Comparison of ENCODE assay signal across 12 cellular contexts in genomic region chr16:57285379-57285778, GRCh38. TPM values are rescaled to one million over a fixed set of nuclear protein-coding genes. Genes with fewer than 3 reads are reported as not detected.
DNase-seq lines count a peak whose midpoint lies in the region; ATAC-seq, FAIRE-seq and TF ChIP-seq lines count a peak whose summit lies in the region.
"Had no signal": no experiment of that assay in that cellular context is flagged by ENCODE, and none has a peak within 500 bp of the region (broad histone marks: within the 10 kb centered on the region; RNA-seq: fewer than 3 reads in every experiment).

No MANE protein-coding gene starts in this region.

- TF ChIP-seq CTCF in activated B cell treated with CpG ODN at 0.5 μM for 24 hours (IDR thresholded peaks at IDR 0.05) (no peak), tibial nerve (IDR thresholded peaks at IDR 0.05) (no peak)

- CTCF ChIA-PET in activated B cell treated with CpG ODN at 0.5 μM for 24 hours (lab: Charles Lee): interaction anchor here (1.1 kb wide), 1 partner anchor 131 kb away, joined by 3 read pairs; no protein-coding TSS in a partner anchor

- POLR2A ChIA-PET in activated B cell treated with CpG ODN at 0.5 μM for 24 hours (lab: Charles Lee): interaction anchor here (1.6 kb wide), 1 partner anchor 100 kb away, joined by 3 read pairs; the partner anchor contains the start of genes PSME3IP1 and RSPRY1

- no peak for DNase-seq in activated naive CD4-positive, alpha-beta T cell (lab: John Stamatoyannopoulos, UW)
- DNase-seq in activated B cell treated with CpG ODN at 0.5 μM for 24 hours: no peak
- DNase-seq in tibial nerve (ENCODE audit: low spot score in 2 of 2): no peak
- DNase-seq in NOMO-1 treated with DMSO at 0.1 percent for 48 hours (lab: John Stamatoyannopoulos, UW; ENCODE audit: unreplicated experiment): no peak
- DNase-seq in GM19239 (ENCODE audit: insufficient read length, low spot score): no peak
- no peak for DNase-seq in GF-D8 (lab: John Stamatoyannopoulos, UW)
- DNase-seq: AML-193, NCI-H1930 had no signal

- no peaks in the 10 kb centered on the region; the same call in 1 of the 2 replicates for H3K4me1 ChIP-seq in iPS-20b (ENCODE audit: insufficient read depth, low read length)
- H3K4me1 ChIP-seq in tibial nerve: peaks cover 0 to 63% (median 14%) of the 10 kb centered on the region in 4 donors

- TF ChIP-seq POLR2A in tibial nerve (IDR thresholded peaks at IDR 0.05): no peak

- H3K27ac Mint-ChIP-seq in activated naive CD4-positive, alpha-beta T cell treated with anti-CD3 and anti-CD28 coated beads, Interleukin-2, amount 50 U/mL, for 24 hours: no peak overlapping the region
- no peak overlapping the region for H3K27ac Mint-ChIP-seq in activated B cell treated with CpG ODN at 0.5 μM for 24 hours

- H3K36me3 ChIP-seq in iPS-20b (ENCODE audit: insufficient read depth, low read depth, low read length): no peaks in the 10 kb centered on the region
- no peaks in the 10 kb centered on the region for H3K36me3 ChIP-seq in tibial nerve

- 81 to 84% methylated on average over 5 of the region's 5 CpGs for WGBS in tibial nerve, 2 donors

- H3K9ac ChIP-seq in iPS-20b (ENCODE audit: low read depth, low read length): no peak overlapping the region

- H3K4me3 ChIP-seq in iPS-20b (ENCODE audit: low read length) (peak overlapping the region; percentile 74; the same call in 1 of the 2 replicates), tibial nerve (peak overlapping the region in 1 of 4 donors; percentile 71)

- peak overlapping the region; percentile 82 for H3K4me3 Mint-ChIP-seq in activated naive CD4-positive, alpha-beta T cell treated with anti-CD3 and anti-CD28 coated beads, Interleukin-2, amount 50 U/mL, for 24 hours
- peak overlapping the region; percentile 67 for H3K4me3 Mint-ChIP-seq in activated B cell treated with CpG ODN at 0.5 μM for 24 hours

- H3K9me3 ChIP-seq in iPS-20b (ENCODE audit: insufficient read depth, low read depth, low read length) (no peaks in the 10 kb centered on the region), tibial nerve (no peaks in the 10 kb centered on the region)

- TF ChIP-seq EP300 in tibial nerve (IDR thresholded peaks at IDR 0.05): no peak

- H3K9me3 Mint-ChIP-seq in activated naive CD4-positive, alpha-beta T cell treated with anti-CD3 and anti-CD28 coated beads, Interleukin-2, amount 50 U/mL, for 24 hours: no peaks in the 10 kb centered on the region
- H3K9me3 Mint-ChIP-seq in activated B cell treated with CpG ODN at 0.5 μM for 24 hours: no peaks in the 10 kb centered on the region

- intact Hi-C loops in activated B cell treated with CpG ODN at 0.5 μM for 24 hours (cut with micrococcal nuclease): loop anchor here (2.0 kb wide), 1 partner anchor 41 kb away; the partner anchor contains the start of gene ARL2BP

- FAIRE-seq in GM19239 (lab: Jason Lieb, UNC): no peak
- FAIRE-seq: GM18507, kidney had no signal

- no peaks in the 10 kb centered on the region for H3K36me3 Mint-ChIP-seq in activated naive CD4-positive, alpha-beta T cell treated with anti-CD3 and anti-CD28 coated beads, Interleukin-2, amount 50 U/mL, for 24 hours
- no peaks in the 10 kb centered on the region for H3K36me3 Mint-ChIP-seq in activated B cell treated with CpG ODN at 0.5 μM for 24 hours (ENCODE audit: low read depth)

- H3K27me3 ChIP-seq in iPS-20b (ENCODE audit: insufficient read depth, low read length): peaks cover 40% of the 10 kb centered on the region
- H3K27me3 ChIP-seq in tibial nerve: peaks cover 0 to 7% of the 10 kb centered on the region in 2 donors

- ATAC-seq in activated B cell treated with CpG ODN at 0.5 μM for 24 hours (ENCODE audit: low read depth): no peak

- no peaks in the 10 kb centered on the region for H3K27me3 Mint-ChIP-seq in activated naive CD4-positive, alpha-beta T cell treated with anti-CD3 and anti-CD28 coated beads, Interleukin-2, amount 50 U/mL, for 24 hours
- peaks cover 21% of the 10 kb centered on the region for H3K27me3 Mint-ChIP-seq in activated B cell treated with CpG ODN at 0.5 μM for 24 hours

- H3K27ac ChIP-seq in iPS-20b (ENCODE audit: low read length) (no peak overlapping the region), tibial nerve (peak overlapping the region in 3 of 4 donors; percentile 80 to 88 (median 88))

- peaks cover 45% of the 10 kb centered on the region for H3K4me1 Mint-ChIP-seq in activated naive CD4-positive, alpha-beta T cell treated with anti-CD3 and anti-CD28 coated beads, Interleukin-2, amount 50 U/mL, for 24 hours
- H3K4me1 Mint-ChIP-seq in activated B cell treated with CpG ODN at 0.5 μM for 24 hours: peaks cover 6% of the 10 kb centered on the region

RNA-seq across cellular contexts. Expression of gene PLLP, which starts 0.9 kb away (rescaled TPM):
- total RNA-seq in activated B cell treated with CpG ODN at 0.5 μM for 24 hours (not detected in 2 replicates), tibial nerve (100 to 1,000 TPM; 162 to 363 (median 321) TPM)

RNA-seq across cellular contexts. Expression of gene ARL2BP, which starts 40.3 kb away (rescaled TPM):
- total RNA-seq in activated B cell treated with CpG ODN at 0.5 μM for 24 hours: 27.1 and 29.4 TPM in 2 replicates
- total RNA-seq in tibial nerve: 10 to 100 TPM; 54.0 to 63.8 (median 55.5) TPM

Comparison
In these comparisons a context has a peak if more than half of its experiments do, and no peak if none do; other contexts are left out.
1. RNA of gene PLLP, which starts 0.9 kb away (total RNA-seq): 162 to 363 TPM in tibial nerve; not detected in activated B cell treated with CpG ODN at 0.5 μM for 24 hours; every median in the first group is over 100 times any median in the second.